In genomic region chr7:18667466-18667865, GRCh38 we compare ENCODE assay signal across 12 cellular contexts.
DNase-seq lines count a peak whose midpoint lies in the region; ATAC-seq and TF ChIP-seq lines count a peak whose summit lies in the region.
"Had no signal": no experiment of that assay in that cellular context is flagged by ENCODE, and none has a peak within 500 bp of the region (broad histone marks: within the 10 kb centered on the region; RNA-seq: fewer than 3 reads in every experiment).

No MANE protein-coding gene starts in this region.

- H3F3A ChIP-seq in MM.1S (ENCODE audit: insufficient read depth, low read length): no peaks in the 10 kb centered on the region

- no peaks in the 10 kb centered on the region for H3K27me3 ChIP-seq in MM.1S (replicated peaks; ENCODE audit: insufficient read depth, low read length)
- H3K27me3 ChIP-seq: BE2C had no signal

- H3K9me2 ChIP-seq in MM.1S (replicated peaks; ENCODE audit: insufficient read depth, low read length): no peaks in the 10 kb centered on the region

- H3K9me3 Mint-ChIP-seq in activated CD4-positive, alpha-beta T cell treated with anti-CD3 and anti-CD28 coated beads, Interleukin-2, amount 10 ng/mL, durations not matched to agents 7 days and 5 days: no peaks in the 10 kb centered on the region

- no peak overlapping the region for H3K4me3 ChIP-seq in astrocyte of the cerebellum (ENCODE audit: low read depth, low read length)
- H3K4me3 ChIP-seq in MM.1S (ENCODE audit: low read length): no peak overlapping the region

- H3K4me2 ChIP-seq in MM.1S (ENCODE audit: low read depth, low read length): no peak overlapping the region

- peak; percentile 92 for DNase-seq in A172 (ENCODE audit: low spot score)
- DNase-seq in HS-27A (ENCODE audit: low read depth): peak; percentile 41
- peak; percentile 49 for DNase-seq in astrocyte of the cerebellum (ENCODE audit: low read depth)
- peak; percentile 10 for DNase-seq in iPS-NIHi11 (ENCODE audit: low spot score)
- DNase-seq in activated gamma-delta T cell (lab: John Stamatoyannopoulos, UW): no peak
- DNase-seq in MM.1S: no peak
- no peak for DNase-seq in activated CD4-positive, alpha-beta T cell treated with anti-CD3 and anti-CD28 coated beads, Interleukin-2, amount 10 ng/mL, durations not matched to agents 7 days and 5 days
- DNase-seq: BE2C; effector CD8-positive, alpha-beta T cell; naive thymus-derived CD8-positive, alpha-beta T cell; NCI-H1092 had no signal

- no peaks in the 10 kb centered on the region for H3K79me2 ChIP-seq in MM.1S (ENCODE audit: low read length)

- in situ Hi-C loops in astrocyte of the cerebellum (cut with HindIII; ENCODE audit: low sequenced_read_pairs): no loop called here

- H3K27me3 Mint-ChIP-seq in activated CD4-positive, alpha-beta T cell treated with anti-CD3 and anti-CD28 coated beads, Interleukin-2, amount 10 ng/mL, durations not matched to agents 7 days and 5 days: no peaks in the 10 kb centered on the region

- H3K36me3 ChIP-seq in MM.1S (replicated peaks; ENCODE audit: insufficient read depth, low read length): no peaks in the 10 kb centered on the region; the same call in 1 of the 2 replicates

- no peaks in the 10 kb centered on the region for H3K4me1 Mint-ChIP-seq in activated CD4-positive, alpha-beta T cell treated with anti-CD3 and anti-CD28 coated beads, Interleukin-2, amount 10 ng/mL, durations not matched to agents 7 days and 5 days

- ATAC-seq in HG02885 (IDR thresholded peaks at IDR 0.05; ENCODE audit: poor library complexity, unreplicated experiment): no peak
- ATAC-seq: naive thymus-derived CD8-positive, alpha-beta T cell had no signal

- no peak overlapping the region for H3K27ac ChIP-seq in MM.1S (ENCODE audit: low read length)

- no peak overlapping the region for H3K4me3 Mint-ChIP-seq in activated CD4-positive, alpha-beta T cell treated with anti-CD3 and anti-CD28 coated beads, Interleukin-2, amount 10 ng/mL, durations not matched to agents 7 days and 5 days
- H3K4me3 Mint-ChIP-seq: naive thymus-derived CD8-positive, alpha-beta T cell had no signal

- CTCF ChIA-PET in activated CD4-positive, alpha-beta T cell treated with anti-CD3 and anti-CD28 coated beads, Interleukin-2, amount 10 ng/mL, durations not matched to agents 7 days and 5 days (lab: Charles Lee): no interaction called here

- H3K9ac ChIP-seq in MM.1S (ENCODE audit: low read length): no peak overlapping the region

- POLR2A ChIA-PET in activated CD4-positive, alpha-beta T cell treated with anti-CD3 and anti-CD28 coated beads, Interleukin-2, amount 10 ng/mL, durations not matched to agents 7 days and 5 days (lab: Charles Lee): no interaction called here

- no peak for TF ChIP-seq CTCF in astrocyte of the cerebellum (IDR thresholded peaks at IDR 0.05; ENCODE audit: low read depth, low read length, missing control alignments)
- no peak for TF ChIP-seq CTCF in MM.1S (IDR thresholded peaks at IDR 0.05; ENCODE audit: low read length)

- H3K9me3 ChIP-seq in MM.1S (replicated peaks; ENCODE audit: insufficient read depth, low read length): no peaks in the 10 kb centered on the region
- H3K9me3 ChIP-seq: BE2C had no signal

- no peaks in the 10 kb centered on the region for H3K36me3 Mint-ChIP-seq in activated CD4-positive, alpha-beta T cell treated with anti-CD3 and anti-CD28 coated beads, Interleukin-2, amount 10 ng/mL, durations not matched to agents 7 days and 5 days (ENCODE audit: low read depth)
- H3K36me3 Mint-ChIP-seq: naive thymus-derived CD8-positive, alpha-beta T cell had no signal

- no peak overlapping the region for H3K27ac Mint-ChIP-seq in activated CD4-positive, alpha-beta T cell treated with anti-CD3 and anti-CD28 coated beads, Interleukin-2, amount 10 ng/mL, durations not matched to agents 7 days and 5 days
- H3K27ac Mint-ChIP-seq: naive thymus-derived CD8-positive, alpha-beta T cell had no signal

- no peak overlapping the region for H2AFZ ChIP-seq in MM.1S (ENCODE audit: low read length)

- no peaks in the 10 kb centered on the region for H4K20me1 ChIP-seq in MM.1S (ENCODE audit: insufficient read depth, low read length)

- no peaks in the 10 kb centered on the region for H3K4me1 ChIP-seq in MM.1S (ENCODE audit: low read length)

Comparison
In these comparisons a context has a peak if more than half of its experiments do, and no peak if none do; other contexts are left out.
1. DNase-seq: peak in A172 (single experiment), HS-27A (single experiment), astrocyte of the cerebellum (single experiment) and iPS-NIHi11 (single experiment); none in activated gamma-delta T cell (single experiment), MM.1S (single experiment) and activated CD4-positive, alpha-beta T cell treated with anti-CD3 and anti-CD28 coated beads, Interleukin-2, amount 10 ng/mL, durations not matched to agents 7 days and 5 days (single experiment).